Comparison of ENCODE assay signal across 9 cellular contexts in the genomic region with DNA sequence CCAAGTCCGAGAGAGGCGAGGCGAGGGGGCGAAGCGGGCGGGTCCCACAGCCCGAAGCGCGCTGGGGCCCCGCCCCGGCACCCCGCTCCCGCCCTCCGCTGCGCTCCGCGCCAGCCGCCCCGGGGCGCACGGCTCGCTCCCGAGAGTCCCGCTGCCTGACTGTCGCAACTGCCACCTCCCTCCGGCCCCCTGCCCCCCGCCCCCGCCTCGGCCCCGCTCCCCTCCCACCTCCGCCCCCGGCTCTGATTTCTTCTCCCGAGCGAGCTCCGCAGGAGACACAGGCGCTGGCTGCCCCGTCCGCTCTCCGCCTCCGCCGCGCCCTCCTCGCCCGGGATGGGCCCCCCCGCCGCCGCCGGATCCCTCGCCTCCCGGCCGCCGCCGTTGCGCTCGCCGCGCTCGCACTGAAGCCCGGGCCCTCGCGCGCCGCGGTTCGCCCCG. TPM values are rescaled to one million over a fixed set of nuclear protein-coding genes. Genes with fewer than 3 reads are reported as not detected.
A peak's percentile ranks its signal among the peaks of the same experiment; 100 is the strongest.
DNase-seq lines count a peak whose midpoint lies in the region; ATAC-seq and TF ChIP-seq lines count a peak whose summit lies in the region.
"Had no signal": no experiment of that assay in that cellular context is flagged by ENCODE, and none has a peak within 500 bp of the region (broad histone marks: within the 10 kb centered on the region; RNA-seq: fewer than 3 reads in every experiment).

A gene (plus strand): TSS at position 250 of the 438 bp plus-strand sequence. CDS start 233 bp downstream, outside the sequence.

- H3K4me1 ChIP-seq in iPS-15b (ENCODE audit: control insufficient read depth, insufficient read depth, low read length) (peaks cover 20% of the 10 kb centered on the region), smooth muscle cell (ENCODE audit: low read depth) (peaks cover 6% of the 10 kb centered on the region)

- TF ChIP-seq CTCF in activated B cell treated with CpG ODN at 0.5 μM for 24 hours (IDR thresholded peaks at IDR 0.05) (no peak), smooth muscle cell (IDR thresholded peaks at IDR 0.05; ENCODE audit: borderline replicate concordance, insufficient read depth, poor library complexity, severe bottlenecking) (no peak)

- H3K27me3 Mint-ChIP-seq in activated B cell treated with CpG ODN at 0.5 μM for 24 hours, result peaks cover 69% of the 10 kb centered on the region

- H3K79me2 ChIP-seq in smooth muscle cell (ENCODE audit: low read depth), result no peaks in the 10 kb centered on the region

- peak within 1 kb of the TSS; percentile 86 for H3K4me2 ChIP-seq in smooth muscle cell
- H3K4me2 ChIP-seq: KMS-11 had no signal

- H3K36me3 ChIP-seq in iPS-15b (ENCODE audit: control insufficient read depth, insufficient read depth, low read length), result no peaks in the 10 kb centered on the region
- no peaks in the 10 kb centered on the region for H3K36me3 ChIP-seq in smooth muscle cell (ENCODE audit: low read depth)

- 0% methylated on average over 1 of the region's 66 CpGs for whole genome bisulfite sequencing in smooth muscle cell (ENCODE audit: low lambda C conversion rate)

- DNase-seq in NCI-H2171 (lab: John Stamatoyannopoulos, UW) (peak; percentile 5), NCI-H2171 treated with DMSO at 0.1 percent for 48 hours (lab: John Stamatoyannopoulos, UW) (no peak), activated B cell treated with CpG ODN at 0.5 μM for 24 hours (no peak), smooth muscle cell (lab: John Stamatoyannopoulos, UW; ENCODE audit: unreplicated experiment) (no peak)

- no peaks in the 10 kb centered on the region for H3K9me3 Mint-ChIP-seq in activated B cell treated with CpG ODN at 0.5 μM for 24 hours

- peak within 1 kb of the TSS; percentile 65 for H3K4me3 Mint-ChIP-seq in activated B cell treated with CpG ODN at 0.5 μM for 24 hours

- no peaks in the 10 kb centered on the region for H3F3A ChIP-seq in smooth muscle cell (ENCODE audit: low read depth)

- no peak within 1 kb of the TSS for H2AFZ ChIP-seq in smooth muscle cell (ENCODE audit: low read depth)

- no peak within 1 kb of the TSS for H3K27ac Mint-ChIP-seq in activated B cell treated with CpG ODN at 0.5 μM for 24 hours

- peaks cover 19% of the 10 kb centered on the region for H3K4me1 Mint-ChIP-seq in activated B cell treated with CpG ODN at 0.5 μM for 24 hours

- CTCF ChIA-PET in activated B cell treated with CpG ODN at 0.5 μM for 24 hours (lab: Charles Lee), result interaction anchor here (0.7 to 1.7 kb wide), 3 partner anchors 12 to 38 kb away, joined by 3 to 5 read pairs (median 4); no protein-coding TSS in a partner anchor

- H3K4me3 ChIP-seq in iPS-15b (ENCODE audit: low read depth, low read length) (peak within 1 kb of the TSS; percentile 37), smooth muscle cell (peak within 1 kb of the TSS; percentile 41)

- H3K27me3 ChIP-seq in iPS-15b (ENCODE audit: control insufficient read depth, insufficient read depth, low read length) (peaks cover 94% of the 10 kb centered on the region), smooth muscle cell (ENCODE audit: low read depth) (peaks cover 50% of the 10 kb centered on the region)

- POLR2A ChIA-PET in activated B cell treated with CpG ODN at 0.5 μM for 24 hours (lab: Charles Lee), result interaction anchor here (0.6 kb wide), 1 partner anchor 32 kb away, joined by 5 read pairs; no protein-coding TSS in a partner anchor

- no peak within 1 kb of the TSS for H3K27ac ChIP-seq in smooth muscle cell (ENCODE audit: low read depth)
- H3K27ac ChIP-seq: KMS-11 had no signal

- intact Hi-C loops in activated B cell treated with CpG ODN at 0.5 μM for 24 hours (cut with micrococcal nuclease), result no loop called here

- no peaks in the 10 kb centered on the region for H4K20me1 ChIP-seq in smooth muscle cell (ENCODE audit: low read depth)

- no peaks in the 10 kb centered on the region for H3K9me3 ChIP-seq in iPS-15b (ENCODE audit: control insufficient read depth, insufficient read depth, low read length)
- H3K9me3 ChIP-seq in smooth muscle cell (replicated peaks; ENCODE audit: low read depth), result no peaks in the 10 kb centered on the region

- H3K9ac ChIP-seq in iPS-15b (ENCODE audit: low read depth, low read length) (no peak within 1 kb of the TSS), smooth muscle cell (ENCODE audit: low read depth) (no peak within 1 kb of the TSS)
- H3K9ac ChIP-seq: KMS-11 had no signal

- H3K36me3 Mint-ChIP-seq in activated B cell treated with CpG ODN at 0.5 μM for 24 hours (ENCODE audit: low read depth), result no peaks in the 10 kb centered on the region

- no peak for ATAC-seq in activated B cell treated with CpG ODN at 0.5 μM for 24 hours (ENCODE audit: low read depth)
- no peak for ATAC-seq in GM18870 (IDR thresholded peaks at IDR 0.05; ENCODE audit: unreplicated experiment)
- no peak for ATAC-seq in HG03280 (IDR thresholded peaks at IDR 0.05; ENCODE audit: unreplicated experiment)
- ATAC-seq in GM21528 (IDR thresholded peaks at IDR 0.05; ENCODE audit: low FRiP score, unreplicated experiment), result no peak

RNA-seq across cellular contexts. Expression of the gene that starts here (rescaled TPM):
- total RNA-seq in activated B cell treated with CpG ODN at 0.5 μM for 24 hours (0.83 and 0.89 TPM in 2 replicates), smooth muscle cell (9.3 and 12.1 TPM in 2 replicates)
- 7.9 and 44.6 TPM in 2 replicates for polyA plus RNA-seq in smooth muscle cell
